ENCODE assay signal across 11 cellular contexts in the genomic region with DNA sequence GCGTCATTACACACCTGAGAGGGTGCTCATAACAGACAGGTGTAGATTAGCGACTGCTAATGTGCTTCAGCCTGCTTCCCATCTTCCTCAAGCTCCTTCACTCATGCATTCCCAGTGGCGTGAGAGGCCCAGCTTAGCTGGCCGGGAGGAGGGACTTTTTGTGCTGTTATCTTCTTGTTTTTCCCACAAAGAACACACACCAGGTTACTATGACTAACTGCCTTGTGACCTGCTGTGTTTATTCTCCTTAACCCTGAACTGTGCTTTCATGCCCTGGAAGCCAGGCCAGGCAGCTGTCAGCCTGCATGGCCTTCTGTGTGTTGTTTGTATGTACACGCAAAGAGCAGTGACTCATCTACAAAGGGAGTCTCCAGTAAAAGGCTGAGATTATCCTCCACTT.
DNase-seq lines count a peak whose midpoint lies in the region; ATAC-seq, FAIRE-seq and TF ChIP-seq lines count a peak whose summit lies in the region.
"Had no signal": no experiment of that assay in that cellular context is flagged by ENCODE, and none has a peak within 500 bp of the region (broad histone marks: within the 10 kb centered on the region; RNA-seq: fewer than 3 reads in every experiment).

No MANE protein-coding gene starts in this region.

- DNase-seq in GM12891 (ENCODE audit: insufficient read length, low spot score) (no peak), RWPE1 (ENCODE audit: low spot score) (peak; percentile 52), fibroblast of the aortic adventitia (ENCODE audit: low read depth) (peak; percentile 92), osteocyte (ENCODE audit: extremely low spot score, unreplicated experiment) (no peak), GF-D8 (lab: John Stamatoyannopoulos, UW) (no peak), NCI-H748 treated with DMSO at 0.1 percent for 48 hours (lab: John Stamatoyannopoulos, UW) (no peak)
- no peak for DNase-seq in activated naive CD4-positive, alpha-beta T cell treated with anti-CD3 and anti-CD28 coated beads, Interleukin-2, amount 50 U/mL, for 72 hours (ENCODE audit: low spot score in 2 of 2)
- DNase-seq: activated CD4-positive, alpha-beta T cell treated with anti-CD3 and anti-CD28 coated beads for 48 hours; left ventricle myocardium superior had no signal

- no peaks in the 10 kb centered on the region for H3K9me3 Mint-ChIP-seq in osteocyte (ENCODE audit: unreplicated experiment)
- H3K9me3 Mint-ChIP-seq in activated naive CD4-positive, alpha-beta T cell treated with anti-CD3 and anti-CD28 coated beads, Interleukin-2, amount 50 U/mL, for 72 hours = peaks cover 0 to 5% of the 10 kb centered on the region in 2 donors
- H3K9me3 Mint-ChIP-seq: brain had no signal

- H3K36me3 Mint-ChIP-seq in osteocyte (ENCODE audit: unreplicated experiment) = peaks cover 21% of the 10 kb centered on the region
- no peaks in the 10 kb centered on the region for H3K36me3 Mint-ChIP-seq in activated naive CD4-positive, alpha-beta T cell treated with anti-CD3 and anti-CD28 coated beads, Interleukin-2, amount 50 U/mL, for 72 hours
- H3K36me3 Mint-ChIP-seq: brain had no signal

- POLR2A ChIA-PET in RWPE1 (lab: Yijun Ruan, JAX; ENCODE audit: low non-redundant PET) = no interaction called here

- H3K4me1 Mint-ChIP-seq in osteocyte (ENCODE audit: unreplicated experiment) = peaks cover 63% of the 10 kb centered on the region

- no peak for TF ChIP-seq POLR2A in GM12891 (IDR thresholded peaks at IDR 0.05; ENCODE audit: low read depth, low read length)

- no peak for TF ChIP-seq CTCF in RWPE1 (conservative IDR thresholded peaks at IDR 0.05; ENCODE audit: low read depth)
- no peak for TF ChIP-seq CTCF in fibroblast of the aortic adventitia (IDR thresholded peaks at IDR 0.05; ENCODE audit: insufficient read depth, low read length)
- no peak for TF ChIP-seq CTCF in osteocyte (IDR thresholded peaks at IDR 0.05)

- H3K4me3 ChIP-seq in fibroblast of the aortic adventitia (ENCODE audit: low read depth, low read length) = no peak overlapping the region

- FAIRE-seq in GM12891 (lab: Jason Lieb, UNC) = peak; percentile 71

- no peak for ATAC-seq in HG03521 (IDR thresholded peaks at IDR 0.05; ENCODE audit: unreplicated experiment)
- ATAC-seq in activated naive CD4-positive, alpha-beta T cell treated with anti-CD3 and anti-CD28 coated beads, Interleukin-2, amount 50 U/mL, for 72 hours = no peak
- ATAC-seq: left ventricle myocardium superior had no signal

- H3K27me3 Mint-ChIP-seq in osteocyte (ENCODE audit: unreplicated experiment) = no peaks in the 10 kb centered on the region

- peak overlapping the region; percentile 90 for H3K27ac Mint-ChIP-seq in osteocyte (ENCODE audit: unreplicated experiment)
- H3K27ac Mint-ChIP-seq in activated naive CD4-positive, alpha-beta T cell treated with anti-CD3 and anti-CD28 coated beads, Interleukin-2, amount 50 U/mL, for 72 hours = no peak overlapping the region

- H3K4me3 Mint-ChIP-seq in osteocyte (ENCODE audit: unreplicated experiment) = no peak overlapping the region
- H3K4me3 Mint-ChIP-seq: brain had no signal

- CTCF ChIA-PET in RWPE1 (lab: Yijun Ruan, JAX) = no interaction called here

- no peak overlapping the region for H3K27ac ChIP-seq in RWPE1

TF ChIP-seq in GM12891, 5 proteins besides CTCF, POLR2A, EP300 and RAD21:
- TF ChIP-seq POU2F2 (IDR thresholded peaks at IDR 0.05; ENCODE audit: low read depth, low read length) (no peak), TAF1 (IDR thresholded peaks at IDR 0.05; ENCODE audit: low read depth, low read length) (no peak), PAX5 (IDR thresholded peaks at IDR 0.05; ENCODE audit: insufficient read depth, low read length, severe bottlenecking) (no peak), POLR2AphosphoS5 (IDR thresholded peaks at IDR 0.05; ENCODE audit: low read depth, low read length) (no peak), SPI1 (IDR thresholded peaks at IDR 0.05; ENCODE audit: low read depth, low read length) (no peak)

Comparison
In these comparisons a context has a peak if more than half of its experiments do, and no peak if none do; other contexts are left out.
1. DNase-seq: peak in RWPE1 (single experiment) and fibroblast of the aortic adventitia (single experiment); none in GM12891 (single experiment), osteocyte (single experiment), activated naive CD4-positive, alpha-beta T cell treated with anti-CD3 and anti-CD28 coated beads, Interleukin-2, amount 50 U/mL, for 72 hours (0 of 2), GF-D8 (single experiment) and NCI-H748 treated with DMSO at 0.1 percent for 48 hours (single experiment).